Comparison of ENCODE assay signal across 8 cellular contexts in the genomic region with DNA sequence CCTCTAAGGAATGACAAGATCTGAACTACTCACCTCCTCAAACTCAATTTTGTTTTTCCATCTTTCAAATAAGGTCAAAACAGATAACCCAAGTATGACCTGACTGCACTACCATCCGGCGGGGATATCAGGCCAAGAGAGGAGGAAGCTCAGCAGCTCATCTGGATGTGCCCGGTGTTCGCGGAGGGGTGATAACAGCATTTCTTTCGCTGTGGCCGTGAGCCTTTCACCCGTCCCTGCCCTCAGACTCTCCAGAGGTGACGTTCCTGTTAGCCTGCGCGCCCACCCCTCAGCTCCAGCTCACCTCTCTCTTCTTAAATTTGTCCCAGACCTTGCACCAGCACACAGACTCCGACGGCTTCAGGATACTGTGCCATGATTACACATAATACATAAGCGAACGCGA. TPM values are rescaled to one million over a fixed set of nuclear protein-coding genes. Genes with fewer than 3 reads are reported as not detected.
DNase-seq lines count a peak whose midpoint lies in the region; ATAC-seq, FAIRE-seq and TF ChIP-seq lines count a peak whose summit lies in the region.

No MANE protein-coding gene starts in this region.

- H3K4me2 ChIP-seq in KMS-11 (peak overlapping the region; percentile 75), fibroblast of lung (ENCODE audit: extremely low read depth, insufficient read depth, low read length) (peak overlapping the region; percentile 94)

- H3K36me3 Mint-ChIP-seq in activated CD4-positive, alpha-beta memory T cell treated with anti-CD3 and anti-CD28 coated beads for 36 hours, result peaks cover 19% of the 10 kb centered on the region

- H3K27ac Mint-ChIP-seq in activated CD4-positive, alpha-beta memory T cell treated with anti-CD3 and anti-CD28 coated beads for 36 hours, result peak overlapping the region; percentile 94

- no peaks in the 10 kb centered on the region for H3K9me3 ChIP-seq in fibroblast of lung (ENCODE audit: control insufficient read depth, insufficient read depth, low read depth, low read length)

- H3K27ac ChIP-seq in KMS-11 (0 out of 2 replicates have a peak overlapping the region, but pooled peaks have one; percentile 31), fibroblast of lung (ENCODE audit: insufficient read depth, low read length) (peak overlapping the region; percentile 96)

- H3K4me1 ChIP-seq in KMS-11 (ENCODE audit: low read depth, poor library complexity, severe bottlenecking) (peaks cover 31% of the 10 kb centered on the region), fibroblast of lung (ENCODE audit: control insufficient read depth, extremely low read depth, insufficient read depth, low read length) (no peaks in the 10 kb centered on the region)

- H3K9me3 Mint-ChIP-seq in activated CD4-positive, alpha-beta memory T cell treated with anti-CD3 and anti-CD28 coated beads for 36 hours, result no peaks in the 10 kb centered on the region

- intact Hi-C loops in activated CD4-positive, alpha-beta memory T cell treated with anti-CD3 and anti-CD28 coated beads for 36 hours (cut with micrococcal nuclease), result loop anchor here (1.0 to 10.0 kb wide), 5 partner anchors 119 to 545 kb away; partner anchors contain the start of genes ZNF25, ZNF33A and ZNF37A

- CTCF ChIA-PET in activated CD4-positive, alpha-beta memory T cell treated with anti-CD3 and anti-CD28 coated beads for 36 hours (lab: Charles Lee), result no interaction called here

- peak overlapping the region; percentile 96 for H3K4me3 Mint-ChIP-seq in activated CD4-positive, alpha-beta memory T cell treated with anti-CD3 and anti-CD28 coated beads for 36 hours

- no peaks in the 10 kb centered on the region for H4K20me1 ChIP-seq in KMS-11 (ENCODE audit: insufficient read depth)
- no peaks in the 10 kb centered on the region for H4K20me1 ChIP-seq in fibroblast of lung (ENCODE audit: control insufficient read depth, extremely low read depth, insufficient read depth, low read length)

- POLR2A ChIA-PET in activated CD4-positive, alpha-beta memory T cell treated with anti-CD3 and anti-CD28 coated beads for 36 hours (lab: Charles Lee), result interaction anchor here (1.0 kb wide), 1 partner anchor 120 kb away, joined by 4 read pairs; the partner anchor contains the start of gene ZNF25

- FAIRE-seq in D721Med (lab: Jason Lieb, UNC), result no peak

- peak overlapping the region; percentile 96; the same call in 1 of the 2 replicates for H3K9ac ChIP-seq in KMS-11
- peak overlapping the region; percentile 90 for H3K9ac ChIP-seq in fibroblast of lung (ENCODE audit: insufficient read depth, low read length)

- H3K27me3 ChIP-seq in KMS-11 (ENCODE audit: insufficient read depth, low read depth), result no peaks in the 10 kb centered on the region
- H3K27me3 ChIP-seq in fibroblast of lung (ENCODE audit: control insufficient read depth, insufficient read depth, low read length), result no peaks in the 10 kb centered on the region

- ATAC-seq in GM21723 (IDR thresholded peaks at IDR 0.05; ENCODE audit: unreplicated experiment) (peak; percentile 29), omental fat pad (ENCODE audit: low FRiP score) (peak; percentile 7)

- H3K36me3 ChIP-seq in KMS-11 (ENCODE audit: insufficient read depth) (no peaks in the 10 kb centered on the region; the same call in 1 of the 2 replicates), fibroblast of lung (ENCODE audit: control insufficient read depth, insufficient read depth, low read length) (no peaks in the 10 kb centered on the region)

- peak; percentile 52 for DNase-seq in activated CD4-positive, alpha-beta memory T cell treated with anti-CD3 and anti-CD28 coated beads for 36 hours
- DNase-seq in fibroblast of lung (ENCODE audit: low read depth in 2 of 2) (peak in 1 of 2 donors; percentile 12), omental fat pad (ENCODE audit: low spot score) (no peak), cerebellar nuclear complex (lab: John Stamatoyannopoulos, UW) (no peak), D721Med (ENCODE audit: insufficient read length, low spot score) (no peak)

- no peaks in the 10 kb centered on the region for H3K79me2 ChIP-seq in KMS-11 (ENCODE audit: insufficient read depth, low read depth)
- peaks cover 2% of the 10 kb centered on the region for H3K79me2 ChIP-seq in fibroblast of lung (ENCODE audit: control insufficient read depth, insufficient read depth, low read length)

- peaks cover 37% of the 10 kb centered on the region for H3K4me1 Mint-ChIP-seq in activated CD4-positive, alpha-beta memory T cell treated with anti-CD3 and anti-CD28 coated beads for 36 hours (ENCODE audit: low read depth)

- H3K4me3 ChIP-seq in GM08714 (ENCODE audit: low read length) (peak overlapping the region; percentile 89), KMS-11 (IDR thresholded peaks at IDR 0.05; ENCODE audit: insufficient read depth, low read depth, low read length) (no peak overlapping the region), fibroblast of lung (replicated peaks in 1 of 4; ENCODE audit: control extremely low read depth in 1 of 4, insufficient read depth in 1 of 4, low read depth in 3 of 4, low read length in 4 of 4) (peak overlapping the region; percentile 71 to 87 (median 76))

- H2AFZ ChIP-seq in KMS-11 (ENCODE audit: low read depth) (peak overlapping the region; percentile 93), fibroblast of lung (ENCODE audit: low read length) (peak overlapping the region; percentile 94)

- peaks cover 1% of the 10 kb centered on the region for H3K27me3 Mint-ChIP-seq in activated CD4-positive, alpha-beta memory T cell treated with anti-CD3 and anti-CD28 coated beads for 36 hours

- TF ChIP-seq CTCF in KMS-11 (conservative IDR thresholded peaks at IDR 0.05; ENCODE audit: low read depth, low read length), result no peak
- no peak for TF ChIP-seq CTCF in fibroblast of lung (conservative IDR thresholded peaks at IDR 0.05 in 1 of 2, IDR thresholded peaks at IDR 0.05 in 1 of 2; ENCODE audit: low read depth in 1 of 2, low read length in 2 of 2)
- no peak for TF ChIP-seq CTCF in omental fat pad (IDR thresholded peaks at IDR 0.05)
- no peak for TF ChIP-seq CTCF in D721Med (IDR thresholded peaks at IDR 0.05; ENCODE audit: insufficient read depth, missing control alignments)

RNA-seq across cellular contexts. Expression of gene ZNF248, which starts 0.5 kb away (rescaled TPM):
- total RNA-seq in activated CD4-positive, alpha-beta memory T cell treated with anti-CD3 and anti-CD28 coated beads for 36 hours, result 1 to 10 TPM; 6.1 to 7.4 TPM
- total RNA-seq in fibroblast of lung, result 10.3 and 10.9 TPM in 2 replicates
- polyA plus RNA-seq in fibroblast of lung, result 4.3 and 6.9 TPM in 2 replicates
- polyA plus RNA-seq in fibroblast of lung (2012), result 2.9 and 3.8 TPM in 2 replicates
- 0.78 and 1.5 TPM in 2 replicates for polyA minus RNA-seq in fibroblast of lung (ENCODE audit: low replicate concordance)
- 10 to 100 TPM in 1 of 4 donors, 1 to 10 TPM in 3; 4.7 to 17.2 (median 8.3) TPM for total RNA-seq in omental fat pad
